19 cellular contexts compared by ENCODE assay signal in the genomic region with DNA sequence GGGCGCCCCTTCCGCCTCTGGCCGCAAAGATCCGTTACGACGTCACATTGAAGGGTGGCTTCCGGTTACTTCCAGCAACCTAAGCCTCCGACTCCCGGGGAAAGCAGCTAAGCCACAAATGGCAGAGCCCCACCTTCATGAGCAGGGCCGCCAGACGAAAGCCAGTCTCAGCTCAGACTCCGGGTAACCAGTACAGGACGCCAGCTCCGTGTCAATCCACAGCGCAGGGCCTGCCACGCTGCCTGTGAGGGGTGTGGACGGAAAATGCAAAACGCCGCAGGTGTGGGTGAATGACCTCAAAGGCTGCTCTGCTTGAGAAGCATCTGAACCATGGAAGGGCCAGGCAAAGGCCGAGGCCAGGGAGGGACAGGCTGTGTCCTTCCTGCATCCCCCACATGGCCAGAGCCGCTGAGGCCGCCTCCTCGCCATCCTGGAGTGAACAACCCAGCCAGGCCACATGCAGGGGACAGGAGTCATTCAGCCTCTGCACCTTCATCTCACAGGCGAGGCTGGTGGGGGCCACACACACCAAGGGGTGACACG.
"Had no signal": no experiment of that assay in that cellular context is flagged by ENCODE, and none has a peak within 500 bp of the region (broad histone marks: within the 10 kb centered on the region; RNA-seq: fewer than 3 reads in every experiment).

No MANE protein-coding gene starts in this region.

- H3K4me3 ChIP-seq: cardiac muscle cell, colonic mucosa, esophagus squamous epithelium, lower lobe of right lung, neural progenitor cell, pancreas, SJSA1, thyroid gland had no signal

- ATAC-seq: activated CD8-positive, alpha-beta T cell treated with anti-CD3 and anti-CD28 coated beads for 36 hours; lower lobe of right lung; pancreas; stimulated activated memory B cell treated with anti-CD40 and anti-IgM and Interleukin-4, amounts not matched to agents 10 μg/mL and 1 μg/mL and 100 μg/mL, for 72 hours had no signal

- H3K27ac ChIP-seq: cardiac muscle cell, colonic mucosa, esophagus squamous epithelium, lower lobe of right lung, neural progenitor cell, pancreas, SJSA1, thyroid gland had no signal

- DNase-seq: activated B cell treated with CpG ODN at 0.5 μM for 24 hours; activated CD4-positive, alpha-beta T cell treated with anti-CD3 and anti-CD28 coated beads for 48 hours; activated CD8-positive, alpha-beta memory T cell treated with anti-CD3 and anti-CD28 coated beads, Interleukin-2, amount 50 U/mL, for 4 hours; activated CD8-positive, alpha-beta T cell treated with anti-CD3 and anti-CD28 coated beads for 36 hours; activated naive CD4-positive, alpha-beta T cell treated with anti-CD3 and anti-CD28 coated beads for 36 hours; colonic mucosa; effector CD4-positive, alpha-beta T cell; esophagus squamous epithelium; glutamatergic neuron; hypothalamus; lower lobe of right lung; naive B cell; stimulated activated CD4-positive, alpha-beta T cell treated with anti-CD3 and anti-CD28 coated beads, Interleukin-12 subunit alpha, Interleukin-12 subunit beta, amount 100 ng/mL, for 4 hours had no signal

- H3K27me3 ChIP-seq: cardiac muscle cell, colonic mucosa, neural progenitor cell, pancreas, SJSA1, thyroid gland had no signal

- H3K36me3 ChIP-seq: cardiac muscle cell, colonic mucosa, esophagus squamous epithelium, lower lobe of right lung, neural progenitor cell, pancreas, SJSA1, thyroid gland had no signal

- H3K9me3 ChIP-seq: colonic mucosa, esophagus squamous epithelium, lower lobe of right lung, pancreas, SJSA1, thyroid gland had no signal

- H3K4me1 ChIP-seq: colonic mucosa, esophagus squamous epithelium, lower lobe of right lung, neural progenitor cell, pancreas, SJSA1, thyroid gland had no signal
